ENCODE assay signal across 19 cellular contexts in genomic region chr20:41837669-41838224, GRCh38.
"Had no signal": no experiment of that assay in that cellular context is flagged by ENCODE, and none has a peak within 500 bp of the region (broad histone marks: within the 10 kb centered on the region; RNA-seq: fewer than 3 reads in every experiment).

No MANE protein-coding gene starts in this region.

- ATAC-seq: activated CD8-positive, alpha-beta T cell treated with anti-CD3 and anti-CD28 coated beads, Interleukin-2, amount 10 ng/mL, durations not matched to agents 7 days and 5 days; activated naive CD4-positive, alpha-beta T cell treated with anti-CD3 and anti-CD28 coated beads, Interleukin-2, amount 50 U/mL, for 72 hours; activated T-helper 17 cell treated with anti-CD3 and anti-CD28 coated beads, Interleukin-2, amount 50 U/mL, for 72 hours; naive thymus-derived CD4-positive, alpha-beta T cell; psoas muscle; right cardiac atrium; upper lobe of right lung had no signal

- DNase-seq: activated CD4-positive, alpha-beta T cell treated with anti-CD3 and anti-CD28 coated beads for 1 hour; activated CD4-positive, alpha-beta T cell treated with anti-CD3 and anti-CD28 coated beads, Interleukin-2, amount 50 U/mL, for 1 hour; activated CD8-positive, alpha-beta T cell treated with anti-CD3 and anti-CD28 coated beads, Interleukin-2, amount 10 ng/mL, durations not matched to agents 7 days and 5 days; activated T-cell treated with anti-CD3 and anti-CD28 coated beads, Interleukin-2, amount 50 U/mL, for 1 hour; aorta; effector CD4-positive, alpha-beta T cell; erythroblast; foreskin fibroblast; left ventricle myocardium inferior; naive thymus-derived CD4-positive, alpha-beta T cell; psoas muscle; right cardiac atrium; stimulated activated CD4-positive, alpha-beta T cell treated with anti-CD3 and anti-CD28 coated beads, Interleukin-4, amount 100 ng/mL, for 24 hours; stimulated activated naive CD4-positive, alpha-beta T cell treated with Interleukin-2 at 50 U/mL for 16 hours; thyroid gland; upper lobe of right lung; WERI-Rb-1 had no signal
